In genomic region chr18:76923485-76924085, GRCh38 we compare ENCODE assay signal across 11 cellular contexts.
DNase-seq lines count a peak whose midpoint lies in the region; ATAC-seq, FAIRE-seq and TF ChIP-seq lines count a peak whose summit lies in the region.
"Had no signal": no experiment of that assay in that cellular context is flagged by ENCODE, and none has a peak within 500 bp of the region (broad histone marks: within the 10 kb centered on the region; RNA-seq: fewer than 3 reads in every experiment).

No MANE protein-coding gene starts in this region.

- CTCF ChIA-PET in A549 (lab: Yijun Ruan, JAX), result interaction anchor here (0.6 to 1.2 kb wide), 7 partner anchors 8 to 94 kb away, joined by 3 to 4 read pairs (median 3); no protein-coding TSS in a partner anchor

- peak; percentile 5 to 61 for DNase-seq in A549 (ENCODE audit: low read depth in 1 of 2, low spot score in 1 of 2)
- no peak for DNase-seq in GM20000 (ENCODE audit: low spot score)
- peak; percentile 68 for DNase-seq in SK-MEL-5 (ENCODE audit: low read depth, low spot score)
- peak; percentile 39 for DNase-seq in glomerular visceral epithelial cell (ENCODE audit: extremely low spot score)
- no peak for DNase-seq in GM12891 (ENCODE audit: insufficient read length, low spot score)
- DNase-seq: amygdala, naive B cell had no signal

- no peaks in the 10 kb centered on the region for H3K9me3 ChIP-seq in A549

- in situ Hi-C loops in SK-MEL-5 (cut with HindIII; ENCODE audit: low pct_unique_long_range_greater_than_20kb, low sequenced_read_pairs), result loop anchor here (25.0 kb wide), 1 partner anchor 461 kb away; no protein-coding TSS in a partner anchor

- ATAC-seq in A549 (peak in 1 of 2 experiments; percentile 76; a peak in 3 of 6 replicates), GM21526 (IDR thresholded peaks at IDR 0.05; ENCODE audit: low FRiP score, unreplicated experiment) (no peak), GM18505 (IDR thresholded peaks at IDR 0.05; ENCODE audit: unreplicated experiment) (no peak), GM21717 (IDR thresholded peaks at IDR 0.05; ENCODE audit: unreplicated experiment) (no peak)
- ATAC-seq: stimulated activated memory B cell treated with anti-CD40 and anti-IgM and Interleukin-4, amounts not matched to agents 10 μg/mL and 1 μg/mL and 100 μg/mL, for 72 hours had no signal

- TF ChIP-seq EP300 in A549 (IDR thresholded peaks at IDR 0.05), result no peak

- H3K4me3 ChIP-seq in A549, result no peak overlapping the region

- FAIRE-seq in A549 (lab: Jason Lieb, UNC) (no peak), GM12891 (lab: Jason Lieb, UNC) (no peak)

- TF ChIP-seq POLR2A in A549 (IDR thresholded peaks at IDR 0.05; ENCODE audit: low read length) (no peak), GM12891 (IDR thresholded peaks at IDR 0.05; ENCODE audit: low read depth, low read length) (no peak), GM18505 (IDR thresholded peaks at IDR 0.05; ENCODE audit: borderline replicate concordance, extremely low read depth, insufficient read depth, insufficient read length) (no peak)

- TF ChIP-seq CTCF in A549 (IDR thresholded peaks at IDR 0.05), result peak; percentile 33; the same call in 2 of the 3 replicates
- TF ChIP-seq CTCF in GM20000 (IDR thresholded peaks at IDR 0.05; ENCODE audit: extremely low read depth, missing control alignments), result peak; percentile 37

- no peaks in the 10 kb centered on the region for H3K4me1 ChIP-seq in A549

- H3K4me2 ChIP-seq in A549, result no peak overlapping the region

- POLR2A ChIA-PET in A549 (lab: Yijun Ruan, JAX), result no interaction called here

- no peak overlapping the region for H3K27ac ChIP-seq in A549

- TF ChIP-seq RAD21 in A549 (conservative IDR thresholded peaks at IDR 0.05 in 1 of 2, IDR thresholded peaks at IDR 0.05 in 1 of 2), result peak in 1 of 2 experiments; percentile 10; a peak in 1 of 5 replicates

- 63% methylated on average over 3 of the region's 3 CpGs for whole genome bisulfite sequencing in A549 (ENCODE audit: missing lambda C conversion rate)

TF ChIP-seq in A549, 52 proteins besides CTCF, POLR2A, EP300 and RAD21:
- no peak for TF ChIP-seq HEYL (CRISPR knock-in tag; IDR thresholded peaks at IDR 0.05)
- no peak for TF ChIP-seq FOXS1 (CRISPR knock-in tag; IDR thresholded peaks at IDR 0.05)
- no peak for TF ChIP-seq NR3C1 (IDR thresholded peaks at IDR 0.05)
- TF ChIP-seq HOXA7 (CRISPR knock-in tag; IDR thresholded peaks at IDR 0.05), result no peak
- TF ChIP-seq MYC (IDR thresholded peaks at IDR 0.05; ENCODE audit: borderline replicate concordance, low read length), result no peak
- TF ChIP-seq SMC3 (IDR thresholded peaks at IDR 0.05), result no peak
- TF ChIP-seq NPAS2 (CRISPR knock-in tag; IDR thresholded peaks at IDR 0.05; ENCODE audit: borderline replicate concordance), result no peak
- no peak for TF ChIP-seq HOXB5 (CRISPR knock-in tag; IDR thresholded peaks at IDR 0.05)
- no peak for TF ChIP-seq EHMT2 (IDR thresholded peaks at IDR 0.05; ENCODE audit: low read depth)
- TF ChIP-seq ATOH8 (CRISPR knock-in tag; IDR thresholded peaks at IDR 0.05; ENCODE audit: low read depth), result no peak
- TF ChIP-seq CHD2 (IDR thresholded peaks at IDR 0.05; ENCODE audit: low read length, partially characterized antibody), result no peak

TF ChIP-seq in GM12891, 5 proteins besides CTCF, POLR2A, EP300 and RAD21:
- TF ChIP-seq TAF1 (IDR thresholded peaks at IDR 0.05; ENCODE audit: low read depth, low read length) (no peak), PAX5 (IDR thresholded peaks at IDR 0.05; ENCODE audit: insufficient read depth, low read length, severe bottlenecking) (no peak), SPI1 (IDR thresholded peaks at IDR 0.05; ENCODE audit: low read depth, low read length) (no peak), POLR2AphosphoS5 (IDR thresholded peaks at IDR 0.05; ENCODE audit: low read depth, low read length) (no peak), POU2F2 (IDR thresholded peaks at IDR 0.05; ENCODE audit: low read depth, low read length) (no peak)

Comparison
In these comparisons a context has a peak if more than half of its experiments do, and no peak if none do; other contexts are left out.
1. DNase-seq: peak in A549 (2 of 2), SK-MEL-5 (single experiment) and glomerular visceral epithelial cell (single experiment); none in GM20000 (single experiment) and GM12891 (single experiment).